21 cellular contexts compared by ENCODE assay signal in genomic region chr11:61201476-61201875, GRCh38. TPM values are rescaled to one million over a fixed set of nuclear protein-coding genes. Genes with fewer than 3 reads are reported as not detected.
DNase-seq lines count a peak whose midpoint lies in the region; ATAC-seq, FAIRE-seq and TF ChIP-seq lines count a peak whose summit lies in the region.
"Had no signal": no experiment of that assay in that cellular context is flagged by ENCODE, and none has a peak within 500 bp of the region (broad histone marks: within the 10 kb centered on the region; RNA-seq: fewer than 3 reads in every experiment).

No MANE protein-coding gene starts in this region.

- H3F3A ChIP-seq in neural progenitor cell (ENCODE audit: low read depth) = no peaks in the 10 kb centered on the region

- no peak overlapping the region for H3K4me3 Mint-ChIP-seq in activated CD8-positive, alpha-beta memory T cell treated with anti-CD3 and anti-CD28 coated beads, Interleukin-2, amount 10 ng/mL, durations not matched to agents 7 days and 5 days
- H3K4me3 Mint-ChIP-seq in neural progenitor cell = no peak overlapping the region
- H3K4me3 Mint-ChIP-seq: CD8-positive, alpha-beta T cell; GM23338 had no signal

- peaks cover 31% of the 10 kb centered on the region for H3K27me3 Mint-ChIP-seq in activated CD8-positive, alpha-beta memory T cell treated with anti-CD3 and anti-CD28 coated beads, Interleukin-2, amount 10 ng/mL, durations not matched to agents 7 days and 5 days
- H3K27me3 Mint-ChIP-seq in neural progenitor cell (ENCODE audit: insufficient read depth, low read depth) = peaks cover 14% of the 10 kb centered on the region

- no peaks in the 10 kb centered on the region for H3K27me3 ChIP-seq in neural progenitor cell

- FAIRE-seq in GM19239 (lab: Jason Lieb, UNC) = no peak
- FAIRE-seq: A549, GM12878, H54, HTR-8/SVneo had no signal

- no peaks in the 10 kb centered on the region for H3K36me3 Mint-ChIP-seq in activated CD8-positive, alpha-beta memory T cell treated with anti-CD3 and anti-CD28 coated beads, Interleukin-2, amount 10 ng/mL, durations not matched to agents 7 days and 5 days
- H3K36me3 Mint-ChIP-seq in neural progenitor cell = no peaks in the 10 kb centered on the region
- H3K36me3 Mint-ChIP-seq: CD8-positive, alpha-beta T cell had no signal

- no peak overlapping the region for H3K9ac ChIP-seq in neural progenitor cell

- no peaks in the 10 kb centered on the region for H3K36me3 ChIP-seq in neural progenitor cell

- H3K9me3 Mint-ChIP-seq in activated CD8-positive, alpha-beta memory T cell treated with anti-CD3 and anti-CD28 coated beads, Interleukin-2, amount 10 ng/mL, durations not matched to agents 7 days and 5 days (ENCODE audit: low read depth) = peaks cover 2% of the 10 kb centered on the region
- H3K9me3 Mint-ChIP-seq in neural progenitor cell = peaks cover 3% of the 10 kb centered on the region
- H3K9me3 Mint-ChIP-seq: CD8-positive, alpha-beta T cell had no signal

- no peaks in the 10 kb centered on the region for H3K9me3 ChIP-seq in neural progenitor cell (ENCODE audit: low read depth)

- no peak overlapping the region for H2AFZ ChIP-seq in neural progenitor cell (replicated peaks)
- H2AFZ ChIP-seq: GM23338 had no signal

- TF ChIP-seq CTCF in neural progenitor cell (IDR thresholded peaks at IDR 0.05) = no peak

- CTCF ChIA-PET in activated CD8-positive, alpha-beta memory T cell treated with anti-CD3 and anti-CD28 coated beads, Interleukin-2, amount 10 ng/mL, durations not matched to agents 7 days and 5 days (lab: Charles Lee) = no interaction called here

- no peak overlapping the region for H3K4me2 ChIP-seq in neural progenitor cell
- H3K4me2 ChIP-seq: A549, GM23338 had no signal

- H4K20me1 ChIP-seq in neural progenitor cell (ENCODE audit: low read depth) = no peaks in the 10 kb centered on the region

- no peak overlapping the region for H3K4me3 ChIP-seq in neural progenitor cell
- H3K4me3 ChIP-seq: A549, GM12878, GM23338 had no signal

- H3K4me1 Mint-ChIP-seq in activated CD8-positive, alpha-beta memory T cell treated with anti-CD3 and anti-CD28 coated beads, Interleukin-2, amount 10 ng/mL, durations not matched to agents 7 days and 5 days = peaks cover 4% of the 10 kb centered on the region
- peaks cover 14% of the 10 kb centered on the region for H3K4me1 Mint-ChIP-seq in neural progenitor cell

- no peak overlapping the region for H3K27ac Mint-ChIP-seq in activated CD8-positive, alpha-beta memory T cell treated with anti-CD3 and anti-CD28 coated beads, Interleukin-2, amount 10 ng/mL, durations not matched to agents 7 days and 5 days
- H3K27ac Mint-ChIP-seq in neural progenitor cell = peak overlapping the region; percentile 46
- H3K27ac Mint-ChIP-seq: CD8-positive, alpha-beta T cell; GM23338 had no signal

- peak; percentile 16 for ATAC-seq in activated CD8-positive, alpha-beta memory T cell treated with anti-CD3 and anti-CD28 coated beads, Interleukin-2, amount 10 ng/mL, durations not matched to agents 7 days and 5 days
- ATAC-seq: A549; CD8-positive, alpha-beta T cell; GM12878; GM23338 had no signal

- DNase-seq in activated CD8-positive, alpha-beta memory T cell treated with anti-CD3 and anti-CD28 coated beads, Interleukin-2, amount 10 ng/mL, durations not matched to agents 7 days and 5 days = no peak
- no peak for DNase-seq in activated CD8-positive, alpha-beta memory T cell treated with anti-CD3 and anti-CD28 coated beads, Interleukin-2, amount 50 U/mL, for 4 hours
- DNase-seq in RPMI8226 (peak; percentile 85), neural progenitor cell (ENCODE audit: low spot score) (no peak), NCI-H187 (lab: John Stamatoyannopoulos, UW) (no peak), dermis blood vessel endothelial cell (no peak), GM19239 (ENCODE audit: insufficient read length, low spot score) (no peak)
- DNase-seq: AML-193; Calu3; CD8-positive, alpha-beta T cell; DMS79 treated with DMSO at 0.1 percent for 48 hours; GF-D8; HCEC 1CT; IMR-90; KBM-7 had no signal

- peaks cover 3% of the 10 kb centered on the region for H3K4me1 ChIP-seq in neural progenitor cell
- H3K4me1 ChIP-seq: A549 had no signal

- no peak overlapping the region for H3K27ac ChIP-seq in neural progenitor cell
- H3K27ac ChIP-seq: 22Rv1, A549 had no signal

- H3K79me2 ChIP-seq in neural progenitor cell (ENCODE audit: low read depth) = no peaks in the 10 kb centered on the region

RNA-seq across cellular contexts. Expression of gene PGA3, which starts 1.8 kb away (rescaled TPM):
- total RNA-seq in activated CD8-positive, alpha-beta memory T cell treated with anti-CD3 and anti-CD28 coated beads, Interleukin-2, amount 10 ng/mL, durations not matched to agents 7 days and 5 days = not detected
- total RNA-seq in neural progenitor cell (ENCODE audit: low replicate concordance) (0.28 TPM in 1 of 2 replicates, not detected in the other), dermis blood vessel endothelial cell (not detected in 2 replicates)
- total RNA-seq: Calu3; CD8-positive, alpha-beta T cell; GM12878; GM23338 had no signal

RNA-seq across cellular contexts. Expression of gene PGA4, which starts 20.7 kb away (rescaled TPM):
- total RNA-seq in activated CD8-positive, alpha-beta memory T cell treated with anti-CD3 and anti-CD28 coated beads, Interleukin-2, amount 10 ng/mL, durations not matched to agents 7 days and 5 days = not detected
- 0.31 and 0.41 TPM in 2 replicates for total RNA-seq in neural progenitor cell (ENCODE audit: low replicate concordance)
- not detected in 2 replicates for total RNA-seq in dermis blood vessel endothelial cell
- total RNA-seq: Calu3; CD8-positive, alpha-beta T cell; GM12878; GM23338; IMR-90 had no signal

RNA-seq across cellular contexts. Expression of gene PGA5, which starts 39.5 kb away (rescaled TPM):
- total RNA-seq in activated CD8-positive, alpha-beta memory T cell treated with anti-CD3 and anti-CD28 coated beads, Interleukin-2, amount 10 ng/mL, durations not matched to agents 7 days and 5 days = not detected
- total RNA-seq in neural progenitor cell (ENCODE audit: low replicate concordance) (0.19 TPM in 1 of 2 replicates, not detected in the other), dermis blood vessel endothelial cell (not detected in 2 replicates)
- total RNA-seq: Calu3; CD8-positive, alpha-beta T cell; GM12878; IMR-90 had no signal

RNA-seq across cellular contexts. Expression of gene VPS37C, which starts 40.2 kb away (rescaled TPM):
- 1 to 10 TPM; 5.4 to 5.6 TPM for total RNA-seq in activated CD8-positive, alpha-beta memory T cell treated with anti-CD3 and anti-CD28 coated beads, Interleukin-2, amount 10 ng/mL, durations not matched to agents 7 days and 5 days
- total RNA-seq in neural progenitor cell (ENCODE audit: low replicate concordance) (9.9 and 19.9 TPM in 2 replicates), dermis blood vessel endothelial cell (9.7 and 14.1 TPM in 2 replicates)
